In genomic region chr5:119521232-119521631, GRCh38 we compare ENCODE assay signal across 3 cellular contexts.
"Had no signal": no experiment of that assay in that cellular context is flagged by ENCODE, and none has a peak within 500 bp of the region (broad histone marks: within the 10 kb centered on the region; RNA-seq: fewer than 3 reads in every experiment).

No MANE protein-coding gene starts in this region.

- ATAC-seq: GM12878 had no signal

- DNase-seq: GDM1, GF-D8 had no signal

- H3K4me3 ChIP-seq: GM12878 had no signal
